In the genomic region with DNA sequence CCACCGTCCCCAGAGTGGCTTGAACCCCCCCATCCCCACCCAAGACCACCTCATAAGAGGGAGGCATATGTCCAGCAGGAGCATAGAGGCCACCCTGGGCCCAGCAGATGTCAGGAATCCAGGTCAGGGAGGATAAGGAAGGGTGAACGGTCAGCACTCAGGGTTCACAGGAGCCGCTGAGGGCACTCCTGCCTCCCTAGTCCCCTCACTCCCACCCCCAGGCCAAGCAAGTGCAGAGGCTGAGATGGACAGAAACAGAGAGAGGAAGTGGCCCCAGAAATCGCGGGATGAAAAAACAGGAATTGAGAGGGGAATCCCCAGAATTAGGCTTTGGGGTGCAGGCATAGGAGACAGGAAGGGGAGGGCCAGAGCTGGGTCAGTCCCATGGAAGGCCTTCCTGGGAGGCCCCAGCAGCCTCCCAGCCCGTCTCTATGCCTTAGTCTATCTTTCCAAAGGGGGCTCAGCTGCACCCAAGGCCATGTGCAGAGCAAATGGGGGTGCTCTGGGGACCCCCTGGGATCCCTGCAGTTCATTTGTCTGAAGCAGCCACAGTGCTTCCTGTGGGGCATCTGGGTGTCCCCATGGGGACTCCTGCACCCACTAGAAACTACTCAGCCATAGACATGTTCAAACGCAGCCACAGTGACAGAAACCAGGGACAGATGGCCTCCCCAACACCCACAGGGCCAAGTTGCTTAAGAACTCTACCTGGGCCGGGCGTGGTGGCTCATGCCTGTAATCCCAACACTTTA, we compare ENCODE assay signal across 9 cellular contexts. TPM values are rescaled to one million over a fixed set of nuclear protein-coding genes. Genes with fewer than 3 reads are reported as not detected.
DNase-seq lines count a peak whose midpoint lies in the region; ATAC-seq lines count a peak whose summit lies in the region.
"Had no signal": no experiment of that assay in that cellular context is flagged by ENCODE, and none has a peak within 500 bp of the region (broad histone marks: within the 10 kb centered on the region; RNA-seq: fewer than 3 reads in every experiment).

No MANE protein-coding gene starts in this region.

- no peaks in the 10 kb centered on the region for H3K27me3 Mint-ChIP-seq in activated CD4-positive, alpha-beta T cell treated with anti-CD3 and anti-CD28 coated beads for 36 hours

- DNase-seq in activated CD4-positive, alpha-beta T cell treated with anti-CD3 and anti-CD28 coated beads for 36 hours = peak; percentile 24
- no peak for DNase-seq in activated CD4-positive, alpha-beta T cell treated with anti-CD3 and anti-CD28 coated beads for 1 hour
- no peak for DNase-seq in SK-N-MC (ENCODE audit: low read depth, low spot score)
- peak; percentile 71 for DNase-seq in germinal center (ENCODE audit: low spot score)
- DNase-seq in substantia nigra (lab: John Stamatoyannopoulos, UW) = peak in 1 of 49 donors; percentile 28
- DNase-seq in hippocampal formation (lab: John Stamatoyannopoulos, UW) = no peak
- no peak for DNase-seq in DMS53 (lab: John Stamatoyannopoulos, UW)

- POLR2A ChIA-PET in activated CD4-positive, alpha-beta T cell treated with anti-CD3 and anti-CD28 coated beads for 36 hours (lab: Charles Lee) = no interaction called here

- peaks cover 39% of the 10 kb centered on the region for H3K4me1 Mint-ChIP-seq in activated CD4-positive, alpha-beta T cell treated with anti-CD3 and anti-CD28 coated beads for 36 hours

- ATAC-seq in activated CD4-positive, alpha-beta T cell treated with anti-CD3 and anti-CD28 coated beads for 36 hours = no peak
- ATAC-seq in HG02588 (IDR thresholded peaks at IDR 0.05; ENCODE audit: unreplicated experiment) = peak; percentile 47

- H3K9me3 ChIP-seq in SK-N-MC (ENCODE audit: low read depth, low read length) = no peaks in the 10 kb centered on the region

- H3K36me3 Mint-ChIP-seq in activated CD4-positive, alpha-beta T cell treated with anti-CD3 and anti-CD28 coated beads for 36 hours (ENCODE audit: low read depth) = peaks cover 34% of the 10 kb centered on the region

- CTCF ChIA-PET in activated CD4-positive, alpha-beta T cell treated with anti-CD3 and anti-CD28 coated beads for 36 hours (lab: Charles Lee) = interaction anchor here (0.6 to 3.4 kb wide), 9 partner anchors 16 to 200 kb away, joined by 3 to 25 read pairs (median 4); no protein-coding TSS in a partner anchor

- H3K9me3 Mint-ChIP-seq in activated CD4-positive, alpha-beta T cell treated with anti-CD3 and anti-CD28 coated beads for 36 hours (ENCODE audit: low read depth) = no peaks in the 10 kb centered on the region

- no peak overlapping the region for H3K9ac ChIP-seq in SK-N-MC (ENCODE audit: insufficient read length)

- H3K4me3 Mint-ChIP-seq in activated CD4-positive, alpha-beta T cell treated with anti-CD3 and anti-CD28 coated beads for 36 hours = peak overlapping the region; percentile 74

- H3K36me3 ChIP-seq in SK-N-MC (ENCODE audit: insufficient read depth, low read length) = peaks cover 11% of the 10 kb centered on the region; the same call in 1 of the 2 replicates

- no peak overlapping the region for H3K27ac ChIP-seq in SK-N-MC
- peak overlapping the region; percentile 33 for H3K27ac ChIP-seq in substantia nigra (ENCODE audit: low read depth, low read length, poor library complexity, severe bottlenecking)

- peak overlapping the region; percentile 88 for H3K27ac Mint-ChIP-seq in activated CD4-positive, alpha-beta T cell treated with anti-CD3 and anti-CD28 coated beads for 36 hours

- intact Hi-C loops in activated CD4-positive, alpha-beta T cell treated with anti-CD3 and anti-CD28 coated beads for 36 hours (cut with DNase I, micrococcal nuclease) = loop anchor here (1.0 to 5.0 kb wide), 7 partner anchors 17 to 321 kb away; partner anchors contain the start of genes CKLF (in 1 of the 2) and RRAD (in 1 of the 2)

- peak overlapping the region; percentile 75 for H3K4me3 ChIP-seq in SK-N-MC

RNA-seq across cellular contexts. Expression of gene CMTM3, which starts 1.7 kb away (rescaled TPM):
- total RNA-seq in activated CD4-positive, alpha-beta T cell treated with anti-CD3 and anti-CD28 coated beads for 36 hours = 10 to 100 TPM; 53.7 to 59.7 TPM

RNA-seq across cellular contexts. Expression of gene CMTM2, which starts 26.9 kb away (rescaled TPM):
- total RNA-seq in activated CD4-positive, alpha-beta T cell treated with anti-CD3 and anti-CD28 coated beads for 36 hours = under 1 TPM in 1 of 2 experiments, not detected in 1; 0.51 TPM
- total RNA-seq: Daoy had no signal

RNA-seq across cellular contexts. Expression of gene CMTM1, which starts 39.9 kb away (rescaled TPM):
- total RNA-seq in activated CD4-positive, alpha-beta T cell treated with anti-CD3 and anti-CD28 coated beads for 36 hours = 10 to 100 TPM in 1 of 2 experiments, 1 to 10 TPM in 1; 6.4 to 11.8 TPM

RNA-seq across cellular contexts. Expression of gene CKLF, which starts 53.8 kb away (rescaled TPM):
- 100 to 1,000 TPM in 1 of 2 experiments, 10 to 100 TPM in 1; 93.5 to 122 TPM for total RNA-seq in activated CD4-positive, alpha-beta T cell treated with anti-CD3 and anti-CD28 coated beads for 36 hours

RNA-seq across cellular contexts. Expression of gene TK2, which starts 56.3 kb away (rescaled TPM):
- 1 to 10 TPM; 3.8 to 6.4 TPM for total RNA-seq in activated CD4-positive, alpha-beta T cell treated with anti-CD3 and anti-CD28 coated beads for 36 hours

Comparison
In these comparisons a context has a peak if more than half of its experiments do, and no peak if none do; other contexts are left out.
1. DNase-seq: peak in activated CD4-positive, alpha-beta T cell treated with anti-CD3 and anti-CD28 coated beads for 36 hours (single experiment) and germinal center (single experiment); none in activated CD4-positive, alpha-beta T cell treated with anti-CD3 and anti-CD28 coated beads for 1 hour (single experiment), SK-N-MC (single experiment), hippocampal formation (0 of 2) and DMS53 (single experiment).